In the genomic region with DNA sequence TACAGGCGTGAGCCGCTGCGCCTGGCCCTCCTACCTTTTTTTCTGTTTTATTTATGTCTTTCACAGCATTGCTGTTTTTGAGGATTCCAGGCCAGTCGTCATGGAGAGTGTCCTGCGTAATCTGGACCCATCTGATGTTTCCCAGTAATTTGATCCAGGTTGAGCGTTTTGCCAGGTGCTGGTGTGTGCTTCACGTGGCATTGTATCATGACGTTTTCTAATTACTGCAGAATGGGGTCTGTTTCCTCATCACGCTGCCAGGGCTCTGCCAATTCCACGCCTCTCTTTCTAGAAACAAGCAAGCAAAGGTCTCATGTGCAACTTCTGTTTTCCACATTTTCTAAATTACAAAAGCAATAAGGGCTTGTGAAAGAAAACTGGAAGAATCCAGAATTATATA, we compare ENCODE assay signal across 1 cellular context.
TF ChIP-seq lines count a peak whose summit lies in the region.

No MANE protein-coding gene starts in this region.

TF ChIP-seq in GM23338, 12 proteins besides CTCF, POLR2A, EP300 and RAD21 (continued from another document):
- TF ChIP-seq, protein P1, sequence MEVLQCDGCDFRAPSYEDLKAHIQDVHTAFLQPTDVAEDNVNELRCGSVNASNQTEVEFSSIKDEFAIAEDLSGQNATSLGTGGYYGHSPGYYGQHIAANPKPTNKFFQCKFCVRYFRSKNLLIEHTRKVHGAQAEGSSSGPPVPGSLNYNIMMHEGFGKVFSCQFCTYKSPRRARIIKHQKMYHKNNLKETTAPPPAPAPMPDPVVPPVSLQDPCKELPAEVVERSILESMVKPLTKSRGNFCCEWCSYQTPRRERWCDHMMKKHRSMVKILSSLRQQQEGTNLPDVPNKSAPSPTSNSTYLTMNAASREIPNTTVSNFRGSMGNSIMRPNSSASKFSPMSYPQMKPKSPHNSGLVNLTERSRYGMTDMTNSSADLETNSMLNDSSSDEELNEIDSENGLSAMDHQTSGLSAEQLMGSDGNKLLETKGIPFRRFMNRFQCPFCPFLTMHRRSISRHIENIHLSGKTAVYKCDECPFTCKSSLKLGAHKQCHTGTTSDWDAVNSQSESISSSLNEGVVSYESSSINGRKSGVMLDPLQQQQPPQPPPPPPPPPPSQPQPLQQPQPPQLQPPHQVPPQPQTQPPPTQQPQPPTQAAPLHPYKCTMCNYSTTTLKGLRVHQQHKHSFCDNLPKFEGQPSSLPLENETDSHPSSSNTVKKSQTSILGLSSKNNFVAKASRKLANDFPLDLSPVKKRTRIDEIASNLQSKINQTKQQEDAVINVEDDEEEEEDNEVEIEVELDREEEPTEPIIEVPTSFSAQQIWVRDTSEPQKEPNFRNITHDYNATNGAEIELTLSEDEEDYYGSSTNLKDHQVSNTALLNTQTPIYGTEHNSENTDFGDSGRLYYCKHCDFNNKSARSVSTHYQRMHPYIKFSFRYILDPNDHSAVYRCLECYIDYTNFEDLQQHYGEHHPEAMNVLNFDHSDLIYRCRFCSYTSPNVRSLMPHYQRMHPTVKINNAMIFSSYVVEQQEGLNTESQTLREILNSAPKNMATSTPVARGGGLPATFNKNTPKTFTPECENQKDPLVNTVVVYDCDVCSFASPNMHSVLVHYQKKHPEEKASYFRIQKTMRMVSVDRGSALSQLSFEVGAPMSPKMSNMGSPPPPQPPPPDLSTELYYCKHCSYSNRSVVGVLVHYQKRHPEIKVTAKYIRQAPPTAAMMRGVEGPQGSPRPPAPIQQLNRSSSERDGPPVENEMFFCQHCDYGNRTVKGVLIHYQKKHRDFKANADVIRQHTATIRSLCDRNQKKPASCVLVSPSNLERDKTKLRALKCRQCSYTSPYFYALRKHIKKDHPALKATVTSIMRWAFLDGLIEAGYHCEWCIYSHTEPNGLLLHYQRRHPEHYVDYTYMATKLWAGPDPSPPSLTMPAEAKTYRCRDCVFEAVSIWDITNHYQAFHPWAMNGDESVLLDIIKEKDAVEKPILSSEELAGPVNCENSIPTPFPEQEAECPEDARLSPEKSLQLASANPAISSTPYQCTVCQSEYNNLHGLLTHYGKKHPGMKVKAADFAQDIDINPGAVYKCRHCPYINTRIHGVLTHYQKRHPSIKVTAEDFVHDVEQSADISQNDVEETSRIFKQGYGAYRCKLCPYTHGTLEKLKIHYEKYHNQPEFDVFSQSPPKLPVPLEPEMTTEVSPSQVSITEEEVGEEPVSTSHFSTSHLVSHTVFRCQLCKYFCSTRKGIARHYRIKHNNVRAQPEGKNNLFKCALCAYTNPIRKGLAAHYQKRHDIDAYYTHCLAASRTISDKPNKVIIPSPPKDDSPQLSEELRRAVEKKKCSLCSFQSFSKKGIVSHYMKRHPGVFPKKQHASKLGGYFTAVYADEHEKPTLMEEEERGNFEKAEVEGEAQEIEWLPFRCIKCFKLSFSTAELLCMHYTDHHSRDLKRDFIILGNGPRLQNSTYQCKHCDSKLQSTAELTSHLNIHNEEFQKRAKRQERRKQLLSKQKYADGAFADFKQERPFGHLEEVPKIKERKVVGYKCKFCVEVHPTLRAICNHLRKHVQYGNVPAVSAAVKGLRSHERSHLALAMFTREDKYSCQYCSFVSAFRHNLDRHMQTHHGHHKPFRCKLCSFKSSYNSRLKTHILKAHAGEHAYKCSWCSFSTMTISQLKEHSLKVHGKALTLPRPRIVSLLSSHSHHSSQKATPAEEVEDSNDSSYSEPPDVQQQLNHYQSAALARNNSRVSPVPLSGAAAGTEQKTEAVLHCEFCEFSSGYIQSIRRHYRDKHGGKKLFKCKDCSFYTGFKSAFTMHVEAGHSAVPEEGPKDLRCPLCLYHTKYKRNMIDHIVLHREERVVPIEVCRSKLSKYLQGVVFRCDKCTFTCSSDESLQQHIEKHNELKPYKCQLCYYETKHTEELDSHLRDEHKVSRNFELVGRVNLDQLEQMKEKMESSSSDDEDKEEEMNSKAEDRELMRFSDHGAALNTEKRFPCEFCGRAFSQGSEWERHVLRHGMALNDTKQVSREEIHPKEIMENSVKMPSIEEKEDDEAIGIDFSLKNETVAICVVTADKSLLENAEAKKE (CRISPR knock-in tag; IDR thresholded peaks at IDR 0.05) = no peak
- TF ChIP-seq EZH2 (IDR thresholded peaks at IDR 0.05; ENCODE audit: low read depth, unreplicated experiment) = no peak
- TF ChIP-seq JUNB (IDR thresholded peaks at IDR 0.05; ENCODE audit: unreplicated experiment) = no peak
- no peak for TF ChIP-seq STAT1 (IDR thresholded peaks at IDR 0.05; ENCODE audit: unreplicated experiment)
